ENCODE assay signal across 10 cellular contexts in the genomic region with DNA sequence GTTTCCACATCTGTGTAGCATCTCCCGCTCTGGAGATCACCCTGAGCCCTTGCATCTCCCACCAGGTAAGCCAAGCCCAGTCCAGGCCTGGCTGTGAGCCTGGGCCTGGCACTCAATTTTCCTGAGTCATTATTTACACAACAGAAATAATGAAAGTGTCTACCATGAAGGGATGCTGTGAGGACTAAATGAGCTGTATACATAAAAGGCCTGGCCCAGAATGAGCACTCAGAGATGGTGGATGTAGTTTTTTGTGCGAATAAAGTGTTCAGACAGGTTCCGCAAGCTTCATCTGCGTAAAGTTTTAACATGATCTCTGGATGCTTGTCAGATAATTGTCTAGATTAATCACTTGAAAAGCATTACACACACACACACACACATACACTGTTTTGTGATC. TPM values are rescaled to one million over a fixed set of nuclear protein-coding genes. Genes with fewer than 3 reads are reported as not detected.
DNase-seq lines count a peak whose midpoint lies in the region; ATAC-seq, FAIRE-seq and TF ChIP-seq lines count a peak whose summit lies in the region.
"Not testable (repeated sequence)": the region's sequence is repeated elsewhere in the genome, so short reads cannot be mapped to it uniquely, and the experiment has no call there.
"Had no signal": no experiment of that assay in that cellular context is flagged by ENCODE, and none has a peak within 500 bp of the region (broad histone marks: within the 10 kb centered on the region; RNA-seq: fewer than 3 reads in every experiment).

No MANE protein-coding gene starts in this region.

- H3K9me3 ChIP-seq in HCT116 (ENCODE audit: control insufficient read depth in 1 of 2, insufficient read depth in 1 of 2, low read depth in 1 of 2, low read length in 2 of 2): not testable (repeated sequence)

- CTCF ChIA-PET in HCT116 (lab: Charles Lee): not testable (repeated sequence)

- H3K4me3 ChIP-seq in HCT116 (replicated peaks in 1 of 2; ENCODE audit: low read depth in 1 of 2, low read length in 2 of 2); mesendoderm (ENCODE audit: low read length): not testable (repeated sequence)

- peak overlapping the region; percentile 43 for H3K18ac ChIP-seq in mesendoderm (ENCODE audit: low read length)

- WGBS in mesendoderm (ENCODE audit: extremely low coverage, insufficient coverage, low lambda C conversion rate): no CpG with 5 or more reads among the region's 4 CpGs

- RAD21 ChIA-PET in HCT116 (lab: Charles Lee; ENCODE audit: low non-redundant PET in 1 of 2, low total read pairs in 2 of 2, uncharacterized antibody in 2 of 2, unreplicated experiment in 2 of 2): not testable (repeated sequence)

- H2BK120ac ChIP-seq in mesendoderm (ENCODE audit: low read depth, low read length): not testable (repeated sequence)

- H3K9ac ChIP-seq in HCT116 (ENCODE audit: low read length); mesendoderm (ENCODE audit: low read length): not testable (repeated sequence)

- H3K4ac ChIP-seq in mesendoderm (ENCODE audit: low read depth, low read length): not testable (repeated sequence)

- not testable (repeated sequence) for H3K27me3 ChIP-seq in HCT116 (ENCODE audit: insufficient read depth, low read length); mesendoderm (ENCODE audit: insufficient read depth, low read length, poor library complexity)

- TF ChIP-seq CTCF in HCT116 (IDR thresholded peaks at IDR 0.05 in 2 of 3, conservative IDR thresholded peaks at IDR 0.05 in 1 of 3; ENCODE audit: borderline replicate concordance in 1 of 3, insufficient read depth in 1 of 3, low read depth in 2 of 3, low read length in 2 of 3): not testable (repeated sequence)

- POLR2A ChIA-PET in HCT116 (lab: Charles Lee): not testable (repeated sequence)

- not testable (repeated sequence) for H3K9me2 ChIP-seq in HCT116 (ENCODE audit: insufficient read depth)

- peak; percentile 78 for FAIRE-seq in urothelium cell line (lab: Jason Lieb, UNC)

- not testable (repeated sequence) for H3K23ac ChIP-seq in mesendoderm (ENCODE audit: low read length)

- ATAC-seq in HCT116 (peak; percentile 32; the same call in 1 of the 2 replicates), esophagus mucosa (peak; percentile 86)

- not testable (repeated sequence) for H2AFZ ChIP-seq in HCT116 (ENCODE audit: low read depth, low read length, poor library complexity, severe bottlenecking)

- H3K79me2 ChIP-seq in HCT116 (ENCODE audit: insufficient read depth, low read length); mesendoderm (ENCODE audit: control insufficient read depth, insufficient read depth, low read length): not testable (repeated sequence)

- not testable (repeated sequence) for H4K5ac ChIP-seq in mesendoderm (ENCODE audit: low read length)

- not testable (repeated sequence) for H3K56ac ChIP-seq in mesendoderm (ENCODE audit: low read length)

- H2AK5ac ChIP-seq in mesendoderm (ENCODE audit: low read length): not testable (repeated sequence)

- H3K36me3 ChIP-seq in HCT116 (ENCODE audit: control insufficient read depth in 1 of 2, insufficient read depth in 2 of 2, low read length in 2 of 2); mesendoderm (ENCODE audit: control insufficient read depth, insufficient read depth, low read length): not testable (repeated sequence)

- not testable (repeated sequence) for TF ChIP-seq POLR2A in HCT116 (IDR thresholded peaks at IDR 0.05; ENCODE audit: borderline replicate concordance, extremely low read depth, insufficient read depth, insufficient read length)

- intact Hi-C loops in HCT116 (cut with micrococcal nuclease): not testable (repeated sequence)

- H3K4me2 ChIP-seq in HCT116 (ENCODE audit: low read length); mesendoderm (ENCODE audit: low read length): not testable (repeated sequence)

- peak; percentile 87 for DNase-seq in DMS153 treated with DMSO at 0.1 percent for 48 hours (lab: John Stamatoyannopoulos, UW; ENCODE audit: unreplicated experiment)
- DNase-seq in HCT116 (ENCODE audit: low read depth, low spot score); mesendoderm; urothelium cell line (ENCODE audit: low spot score): not testable (repeated sequence)
- DNase-seq in NCI-H1930 (lab: John Stamatoyannopoulos, UW): peak; percentile 26 to 37
- peak; percentile 93 for DNase-seq in NCI-H345 treated with DMSO at 0.1 percent for 48 hours (lab: John Stamatoyannopoulos, UW; ENCODE audit: unreplicated experiment)
- DNase-seq in SHP77 (lab: John Stamatoyannopoulos, UW): peak; percentile 1 to 43

- H4K8ac ChIP-seq in mesendoderm (ENCODE audit: low read depth, low read length): not testable (repeated sequence)

- not testable (repeated sequence) for H3K4me1 ChIP-seq in HCT116 (ENCODE audit: control insufficient read depth in 1 of 2, insufficient read depth in 2 of 2, low read length in 2 of 2); mesendoderm (ENCODE audit: control insufficient read depth, low read depth, low read length)

- not testable (repeated sequence) for H4K20me1 ChIP-seq in HCT116 (ENCODE audit: insufficient read depth)

- not testable (repeated sequence) for H2BK15ac ChIP-seq in mesendoderm (replicated peaks; ENCODE audit: low read depth)

- not testable (repeated sequence) for BruUV-seq in HCT116 (replicated peaks; lab: Mats Ljungman, UMichigan)

- not testable (repeated sequence) for H3K27ac ChIP-seq in HCT116 (ENCODE audit: low read depth, low read length); mesendoderm (ENCODE audit: low read depth, low read length)

- TF ChIP-seq RAD21 in HCT116 (IDR thresholded peaks at IDR 0.05; ENCODE audit: low read depth): not testable (repeated sequence)

- not testable (repeated sequence) for H3K79me1 ChIP-seq in mesendoderm (ENCODE audit: low read length)

- not testable (repeated sequence) for H2BK5ac ChIP-seq in mesendoderm (ENCODE audit: low read length)

RNA-seq across cellular contexts. Expression of a gene that starts 50.2 kb away (rescaled TPM):
- not detected for total RNA-seq in HCT116 (2021; ENCODE audit: unreplicated experiment)
- polyA plus RNA-seq in HCT116 (2012): not detected in 2 replicates
- total RNA-seq in esophagus mucosa: not detected
- polyA plus RNA-seq in mesendoderm (2013, experiment 1 of 2): 8.6 TPM
- polyA plus RNA-seq in mesendoderm (2013, experiment 2 of 2): 8.8 TPM
- total RNA-seq: IMR-90, left ventricle myocardium inferior had no signal
- polyA plus RNA-seq: IMR-90 had no signal
